9 cellular contexts compared by ENCODE assay signal in genomic region chr4:3045500-3045850, GRCh38. TPM values are rescaled to one million over a fixed set of nuclear protein-coding genes. Genes with fewer than 3 reads are reported as not detected.
DNase-seq lines count a peak whose midpoint lies in the region; ATAC-seq and TF ChIP-seq lines count a peak whose summit lies in the region.
"Had no signal": no experiment of that assay in that cellular context is flagged by ENCODE, and none has a peak within 500 bp of the region (broad histone marks: within the 10 kb centered on the region; RNA-seq: fewer than 3 reads in every experiment).

No MANE protein-coding gene starts in this region.

- peaks cover 58% of the 10 kb centered on the region for H3K4me1 ChIP-seq in BLaER1
- H3K4me1 ChIP-seq in lung (ENCODE audit: control insufficient read depth in 2 of 2, insufficient read depth in 2 of 2, low read length in 2 of 2): peaks cover 0 to 7% of the 10 kb centered on the region in 2 donors

- H3K27ac ChIP-seq in BLaER1 (no peak overlapping the region), lung (ENCODE audit: low read depth in 1 of 2, low read length in 1 of 2) (no peak overlapping the region)
- H3K27ac ChIP-seq: skin epidermis had no signal

- no peak overlapping the region for H3K4me3 ChIP-seq in BLaER1
- H3K4me3 ChIP-seq in lung: no peak overlapping the region
- H3K4me3 ChIP-seq: skin epidermis had no signal

- DNase-seq in RKO (ENCODE audit: low spot score) (peak; percentile 12), lung (ENCODE audit: low spot score) (peak; percentile 70), stromal cell of bone marrow (ENCODE audit: low read depth) (peak; percentile 78), dermis blood vessel endothelial cell (no peak), NCI-H2107 treated with DMSO at 0.1 percent for 48 hours (lab: John Stamatoyannopoulos, UW; ENCODE audit: unreplicated experiment) (no peak)
- DNase-seq in activated gamma-delta T cell treated with anti-CD3 and anti-CD28 coated beads, Interleukin-2, amount 50 U/mL, for 16 hours (ENCODE audit: low read depth): peak; percentile 61

- H3K27me3 ChIP-seq in BLaER1 (no peaks in the 10 kb centered on the region), lung (ENCODE audit: control insufficient read depth, insufficient read depth) (no peaks in the 10 kb centered on the region)

- no peak overlapping the region for H3K9ac ChIP-seq in BLaER1

- TF ChIP-seq CTCF in lung (IDR thresholded peaks at IDR 0.05; ENCODE audit: control extremely low read depth, extremely low read depth): no peak

- H3K36me3 ChIP-seq in BLaER1 (no peaks in the 10 kb centered on the region), lung (ENCODE audit: control insufficient read depth in 2 of 2, insufficient read depth in 2 of 2, low read length in 2 of 2) (no peaks in the 10 kb centered on the region)

- H3K9me3 ChIP-seq in BLaER1 (peaks cover 13% of the 10 kb centered on the region), lung (ENCODE audit: control insufficient read depth in 2 of 2, insufficient read depth in 1 of 2, low read length in 1 of 2) (peaks cover 0 to 2% of the 10 kb centered on the region in 2 donors)

- 32 to 58% methylated on average over 10 of the region's 10 CpGs for WGBS in lung, 2 donors

- ATAC-seq in lung (ENCODE audit: insufficient read depth, low FRiP score) (peak; percentile 30), GM21737 (IDR thresholded peaks at IDR 0.05; ENCODE audit: unreplicated experiment) (no peak)

- H4K20me1 ChIP-seq in BLaER1: no peaks in the 10 kb centered on the region

- peak overlapping the region; percentile 45 for H3K4me2 ChIP-seq in BLaER1

RNA-seq across cellular contexts. Expression of gene HTT-AS, which starts 28.9 kb away (rescaled TPM):
- total RNA-seq in lung (not detected), dermis blood vessel endothelial cell (not detected in 2 replicates)
- polyA plus RNA-seq in lung: not detected

RNA-seq across cellular contexts. Expression of gene HTT, which starts 29.0 kb away (rescaled TPM):
- total RNA-seq in lung (100 to 1,000 TPM in 1 of 2 donors, 10 to 100 TPM in 1; 70.6 to 109 TPM), dermis blood vessel endothelial cell (43.9 and 73.8 TPM in 2 replicates)
- polyA plus RNA-seq in lung: 10 to 100 TPM; 17.0 to 26.3 TPM

Comparison
In these comparisons a context has a peak if more than half of its experiments do, and no peak if none do; other contexts are left out.
1. DNase-seq: peak in RKO (single experiment), activated gamma-delta T cell treated with anti-CD3 and anti-CD28 coated beads, Interleukin-2, amount 50 U/mL, for 16 hours (single experiment), lung (single experiment) and stromal cell of bone marrow (single experiment); none in dermis blood vessel endothelial cell (single experiment) and NCI-H2107 treated with DMSO at 0.1 percent for 48 hours (single experiment).